2 cellular contexts compared by ENCODE assay signal in genomic region chr14:89387922-89388685, GRCh38.
A peak's percentile ranks its signal among the peaks of the same experiment; 100 is the strongest.
TF ChIP-seq lines count a peak whose summit lies in the region.

No MANE protein-coding gene starts in this region.

TF ChIP-seq in IMR-90, 13 proteins besides CTCF, POLR2A, EP300 and RAD21:
- TF ChIP-seq NFE2L2 (IDR thresholded peaks at IDR 0.05; ENCODE audit: low read depth, low read length) (no peak), CEBPB (IDR thresholded peaks at IDR 0.05; ENCODE audit: low read depth, low read length) (0 out of 2 replicates have a peak, but pooled peaks have one; percentile 18)

TF ChIP-seq in GM12891, 5 proteins besides CTCF, POLR2A, EP300 and RAD21:
- TF ChIP-seq TAF1 (IDR thresholded peaks at IDR 0.05; ENCODE audit: low read depth, low read length), result no peak
- TF ChIP-seq PAX5 (IDR thresholded peaks at IDR 0.05; ENCODE audit: insufficient read depth, low read length, severe bottlenecking), result no peak
- no peak for TF ChIP-seq POLR2AphosphoS5 (IDR thresholded peaks at IDR 0.05; ENCODE audit: low read depth, low read length)
- no peak for TF ChIP-seq POU2F2 (IDR thresholded peaks at IDR 0.05; ENCODE audit: low read depth, low read length)
- TF ChIP-seq SPI1 (IDR thresholded peaks at IDR 0.05; ENCODE audit: low read depth, low read length), result no peak
TF ChIP-seq in GM12891: peak in this region for 0.
